Comparison of ENCODE assay signal across 8 cellular contexts in the genomic region with DNA sequence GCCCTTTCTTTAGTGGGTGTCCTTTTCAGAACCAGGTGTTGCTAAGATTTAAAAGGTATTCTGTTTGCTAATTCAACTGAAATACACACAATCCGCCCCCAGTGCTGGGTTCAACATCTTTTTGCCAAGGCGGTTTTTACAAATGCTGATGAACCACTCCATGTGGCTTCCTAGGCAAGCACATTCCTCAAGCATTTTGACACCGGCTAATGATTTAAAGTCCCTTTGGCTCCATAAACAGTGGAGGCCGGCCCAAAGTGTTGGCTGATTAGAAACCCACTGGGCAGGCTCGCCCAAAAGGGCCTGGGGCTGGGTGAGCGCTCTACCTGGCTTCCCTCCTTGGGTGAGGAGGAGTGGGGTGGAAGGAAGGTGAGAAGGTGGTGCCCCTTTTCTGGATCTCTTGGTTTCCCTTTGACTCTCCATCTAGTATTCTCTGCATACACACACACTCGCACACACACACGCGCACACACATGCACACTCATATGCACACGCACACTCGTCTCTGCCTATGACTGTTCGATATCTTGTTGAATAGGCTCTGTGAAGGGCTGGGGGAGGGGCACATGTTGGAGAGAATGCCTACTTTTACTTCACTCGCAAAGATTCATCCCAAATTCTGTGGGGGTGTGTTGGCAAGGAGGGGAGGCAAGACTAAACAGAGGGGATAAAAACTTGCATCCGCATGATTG.
DNase-seq lines count a peak whose midpoint lies in the region; ATAC-seq, FAIRE-seq and TF ChIP-seq lines count a peak whose summit lies in the region.

No MANE protein-coding gene starts in this region.

- H2AK5ac ChIP-seq in mesenchymal stem cell (ENCODE audit: low read length, severe bottlenecking) = no peak overlapping the region

- no peak overlapping the region for H2BK120ac ChIP-seq in mesenchymal stem cell (ENCODE audit: low read depth, low read length)

- DNase-seq in stimulated activated CD4-positive, alpha-beta T cell treated with anti-CD3 and anti-CD28 coated beads, Interleukin-12 subunit alpha, Interleukin-12 subunit beta, amount 100 ng/mL, for 4 hours = peak; percentile 3
- no peak for DNase-seq in stimulated activated CD4-positive, alpha-beta T cell treated with anti-CD3 and anti-CD28 coated beads, Interleukin-4, amount 100 ng/mL, for 24 hours
- DNase-seq in bronchial epithelial cell (ENCODE audit: low read depth) = no peak
- peak; percentile 37 for DNase-seq in mesenchymal stem cell
- DNase-seq in NCI-H1436 (lab: John Stamatoyannopoulos, UW) = no peak

- H2BK5ac ChIP-seq in mesenchymal stem cell (ENCODE audit: low read depth, low read length, poor library complexity, severe bottlenecking) = no peak overlapping the region

- H3K36me3 ChIP-seq in bronchial epithelial cell (ENCODE audit: control insufficient read depth, insufficient read depth, low read length) (no peaks in the 10 kb centered on the region), mesenchymal stem cell (ENCODE audit: control insufficient read depth in 1 of 2, insufficient read depth in 2 of 2, low read depth in 1 of 2, low read length in 2 of 2) (no peaks in the 10 kb centered on the region), urinary bladder (ENCODE audit: insufficient read depth) (no peaks in the 10 kb centered on the region)

- peak overlapping the region in 1 of 2 experiments; percentile 18 for H3K18ac ChIP-seq in mesenchymal stem cell (ENCODE audit: low read depth in 1 of 2, low read length in 2 of 2)

- H3K9me3 ChIP-seq in mesenchymal stem cell (ENCODE audit: control insufficient read depth, low read length) = no peaks in the 10 kb centered on the region

- peak overlapping the region; percentile 62 for H3K4me2 ChIP-seq in mesenchymal stem cell (ENCODE audit: low read length, poor library complexity, severe bottlenecking)

- H3K9ac ChIP-seq in mesenchymal stem cell (ENCODE audit: low read length) = peak overlapping the region; percentile 84

- no peak overlapping the region for H2AFZ ChIP-seq in mesenchymal stem cell (ENCODE audit: low read depth, low read length)

- FAIRE-seq in bronchial epithelial cell (lab: Jason Lieb, UNC) = no peak

- no peaks in the 10 kb centered on the region for H3K79me1 ChIP-seq in mesenchymal stem cell (replicated peaks; ENCODE audit: low read length, poor library complexity, severe bottlenecking)

- no peak overlapping the region for H4K91ac ChIP-seq in mesenchymal stem cell (ENCODE audit: low read length)

- H3K14ac ChIP-seq in mesenchymal stem cell (ENCODE audit: low read length in 2 of 2) = no peak overlapping the region

- H4K8ac ChIP-seq in mesenchymal stem cell (ENCODE audit: low read length) = no peak overlapping the region

- H3K4me1 ChIP-seq in mesenchymal stem cell (ENCODE audit: control insufficient read depth, insufficient read depth, low read depth, low read length) (peaks cover 10% of the 10 kb centered on the region), urinary bladder (ENCODE audit: insufficient read depth) (no peaks in the 10 kb centered on the region)

- no peak for TF ChIP-seq CTCF in bronchial epithelial cell (IDR thresholded peaks at IDR 0.05; ENCODE audit: insufficient read depth, low read length, severe bottlenecking)

- no peak overlapping the region for H2BK12ac ChIP-seq in mesenchymal stem cell (ENCODE audit: low read length in 2 of 2)

- no peaks in the 10 kb centered on the region for H3K27me3 ChIP-seq in bronchial epithelial cell (ENCODE audit: control insufficient read depth, insufficient read depth, low read length)
- no peaks in the 10 kb centered on the region for H3K27me3 ChIP-seq in mesenchymal stem cell (ENCODE audit: control insufficient read depth in 1 of 2, insufficient read depth in 1 of 2, low read length in 2 of 2)

- ATAC-seq in GM21360 (IDR thresholded peaks at IDR 0.05; ENCODE audit: unreplicated experiment) (no peak), HG03159 (IDR thresholded peaks at IDR 0.05; ENCODE audit: unreplicated experiment) (no peak)

- H3K23ac ChIP-seq in mesenchymal stem cell (ENCODE audit: low read length in 2 of 2) = no peak overlapping the region

- H3K27ac ChIP-seq in mesenchymal stem cell (ENCODE audit: low read length, poor library complexity, severe bottlenecking) (no peak overlapping the region), urinary bladder (ENCODE audit: low read depth) (no peak overlapping the region)

- no peak overlapping the region for H3K4ac ChIP-seq in mesenchymal stem cell (ENCODE audit: low read depth in 1 of 2, low read length in 2 of 2)

- H3K4me3 ChIP-seq in bronchial epithelial cell (ENCODE audit: low read depth, low read length) (peak overlapping the region; percentile 34), mesenchymal stem cell (ENCODE audit: insufficient read depth in 1 of 2, low read depth in 1 of 2, low read length in 2 of 2) (peak overlapping the region in 1 of 2 experiments; percentile 84), urinary bladder (ENCODE audit: low read depth, low read length) (peak overlapping the region; percentile 36)

- no peak overlapping the region for H2BK15ac ChIP-seq in mesenchymal stem cell (ENCODE audit: low read depth, poor library complexity, severe bottlenecking)

- 17% methylated on average over 5 of the region's 14 CpGs for WGBS in mesenchymal stem cell
- 52% methylated on average over 14 of the region's 14 CpGs for WGBS in urinary bladder

Comparison
In these comparisons a context has a peak if more than half of its experiments do, and no peak if none do; other contexts are left out.
1. DNase-seq: peak in stimulated activated CD4-positive, alpha-beta T cell treated with anti-CD3 and anti-CD28 coated beads, Interleukin-12 subunit alpha, Interleukin-12 subunit beta, amount 100 ng/mL, for 4 hours (single experiment) and mesenchymal stem cell (single experiment); none in stimulated activated CD4-positive, alpha-beta T cell treated with anti-CD3 and anti-CD28 coated beads, Interleukin-4, amount 100 ng/mL, for 24 hours (single experiment), bronchial epithelial cell (single experiment) and NCI-H1436 (single experiment).